Comparison of ENCODE assay signal across 9 cellular contexts in the genomic region with DNA sequence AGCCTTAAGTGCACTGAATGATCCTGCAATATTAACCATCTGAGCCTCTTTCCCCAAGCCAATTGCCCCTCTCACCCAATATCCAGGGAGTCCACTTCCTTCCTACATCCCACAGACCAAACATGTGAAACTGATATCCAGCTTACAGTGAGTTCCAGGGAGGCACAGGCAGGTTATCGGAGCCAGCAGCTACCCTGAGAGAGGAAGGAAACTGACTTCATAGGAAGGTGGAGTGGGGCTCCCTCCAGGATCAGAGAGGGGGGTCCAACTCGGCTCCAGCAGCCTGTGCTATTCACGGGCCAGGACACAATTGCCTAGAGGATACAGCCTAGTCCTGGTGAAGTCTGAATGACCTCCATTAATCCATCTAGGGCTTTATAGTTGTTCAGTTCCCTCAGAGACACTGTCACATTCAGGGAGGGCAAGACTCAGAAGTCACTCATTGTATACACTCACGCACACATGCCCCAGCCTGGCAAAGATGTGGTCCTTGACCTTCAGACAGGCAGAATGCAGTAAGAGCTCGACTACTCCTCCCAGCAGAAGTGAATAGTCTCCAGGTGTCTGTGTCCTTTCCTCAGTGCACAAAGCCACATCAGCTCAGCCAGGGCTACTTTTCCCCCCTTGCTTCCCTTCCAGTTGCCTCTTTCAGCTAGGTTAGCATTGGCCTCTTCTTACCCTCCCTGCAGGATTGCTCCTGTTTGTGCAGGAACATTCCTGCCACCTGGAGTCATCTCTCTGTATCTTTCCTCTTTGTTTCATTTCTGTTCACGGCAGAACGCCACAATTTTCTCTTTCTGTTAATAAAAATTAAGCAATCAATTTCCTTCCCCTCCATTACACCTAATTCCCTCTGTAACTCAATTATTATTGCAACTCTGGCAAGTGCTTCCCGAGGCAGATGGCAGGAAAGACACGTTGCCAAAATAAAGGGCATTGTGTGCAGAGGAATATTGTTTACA.
A peak's percentile ranks its signal among the peaks of the same experiment; 100 is the strongest.
DNase-seq lines count a peak whose midpoint lies in the region; ATAC-seq and TF ChIP-seq lines count a peak whose summit lies in the region.
"Had no signal": no experiment of that assay in that cellular context is flagged by ENCODE, and none has a peak within 500 bp of the region (broad histone marks: within the 10 kb centered on the region; RNA-seq: fewer than 3 reads in every experiment).

No MANE protein-coding gene starts in this region.

- no peaks in the 10 kb centered on the region for H3K9me3 ChIP-seq in right atrium auricular region

- no peak overlapping the region for H3K27ac Mint-ChIP-seq in activated naive CD4-positive, alpha-beta T cell treated with anti-CD3 and anti-CD28 coated beads, Interleukin-2, amount 50 U/mL, for 72 hours

- peak; percentile 47 to 59 for ATAC-seq in left cardiac atrium
- no peak for ATAC-seq in HG03469 (IDR thresholded peaks at IDR 0.05; ENCODE audit: unreplicated experiment)
- ATAC-seq in activated naive CD4-positive, alpha-beta T cell treated with anti-CD3 and anti-CD28 coated beads, Interleukin-2, amount 50 U/mL, for 72 hours = no peak
- ATAC-seq in HG02938 (IDR thresholded peaks at IDR 0.05; ENCODE audit: unreplicated experiment) = no peak
- no peak for ATAC-seq in HG03565 (IDR thresholded peaks at IDR 0.05; ENCODE audit: unreplicated experiment)

- H3K4me3 ChIP-seq in right atrium auricular region = no peak overlapping the region
- H3K4me3 ChIP-seq: SK-N-MC had no signal

- H3K36me3 ChIP-seq in right atrium auricular region = no peaks in the 10 kb centered on the region

- H3K9me3 Mint-ChIP-seq in activated naive CD4-positive, alpha-beta T cell treated with anti-CD3 and anti-CD28 coated beads, Interleukin-2, amount 50 U/mL, for 72 hours = no peaks in the 10 kb centered on the region

- no peaks in the 10 kb centered on the region for H3K27me3 ChIP-seq in right atrium auricular region

- DNase-seq in left cardiac atrium = peak; percentile 40
- DNase-seq in right atrium auricular region (ENCODE audit: low spot score) = no peak
- DNase-seq in UCSD-AML1 (lab: John Stamatoyannopoulos, UW; ENCODE audit: unreplicated experiment) = peak; percentile 47
- peak; percentile 74 for DNase-seq in islet precursor cell
- DNase-seq in activated naive CD4-positive, alpha-beta T cell treated with anti-CD3 and anti-CD28 coated beads, Interleukin-2, amount 50 U/mL, for 72 hours (ENCODE audit: low spot score in 2 of 2) = no peak

- no peak overlapping the region for H3K27ac ChIP-seq in right atrium auricular region
- H3K27ac ChIP-seq: SK-N-MC had no signal

- intact Hi-C loops in left cardiac atrium (cut with DNase I) = no loop called here

- peaks cover 0 to 20% of the 10 kb centered on the region in 2 donors for H3K4me1 ChIP-seq in right atrium auricular region

- no peaks in the 10 kb centered on the region for H3K36me3 Mint-ChIP-seq in activated naive CD4-positive, alpha-beta T cell treated with anti-CD3 and anti-CD28 coated beads, Interleukin-2, amount 50 U/mL, for 72 hours

- TF ChIP-seq CTCF in right atrium auricular region (IDR thresholded peaks at IDR 0.05) = no peak

Comparison
In these comparisons a context has a peak if more than half of its experiments do, and no peak if none do; other contexts are left out.
1. DNase-seq: peak in left cardiac atrium (single experiment), UCSD-AML1 (single experiment) and islet precursor cell (single experiment); none in right atrium auricular region (single experiment) and activated naive CD4-positive, alpha-beta T cell treated with anti-CD3 and anti-CD28 coated beads, Interleukin-2, amount 50 U/mL, for 72 hours (0 of 2).
2. ATAC-seq: peak in left cardiac atrium (2 of 2); none in HG03469 (single experiment), activated naive CD4-positive, alpha-beta T cell treated with anti-CD3 and anti-CD28 coated beads, Interleukin-2, amount 50 U/mL, for 72 hours (0 of 2), HG02938 (single experiment) and HG03565 (single experiment).